In the genomic region with DNA sequence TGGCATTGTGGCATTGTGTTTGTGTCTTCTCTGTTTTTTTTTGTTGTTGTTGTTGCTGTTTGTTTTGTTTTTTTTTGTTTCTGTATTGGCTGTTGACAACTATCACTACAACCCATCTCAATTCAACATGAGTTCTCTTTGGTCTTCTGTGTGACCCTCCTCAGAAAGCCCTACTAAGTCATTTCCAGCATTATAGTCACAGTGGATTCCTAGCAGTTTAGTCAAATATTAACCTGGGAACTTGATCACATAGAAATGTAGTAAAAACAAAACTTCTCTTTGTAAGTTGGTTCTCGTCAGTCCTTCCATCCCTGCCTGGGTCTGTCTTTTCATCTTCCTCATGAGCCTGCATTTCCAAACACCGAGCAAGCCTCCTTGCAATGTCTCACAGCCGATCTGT, we compare ENCODE assay signal across 2 cellular contexts.
TF ChIP-seq lines count a peak whose summit lies in the region.

No MANE protein-coding gene starts in this region.

TF ChIP-seq in WTC11, 78 proteins besides CTCF, POLR2A, EP300 and RAD21:
- TF ChIP-seq GABPB1 (CRISPR knock-in tag; IDR thresholded peaks at IDR 0.05) (peak; percentile 10; the same call in 1 of the 2 replicates), FOXK1 (CRISPR knock-in tag; IDR thresholded peaks at IDR 0.05) (no peak)

TF ChIP-seq in GM23338, 12 proteins besides CTCF, POLR2A, EP300 and RAD21 (continued from another document):
- no peak for TF ChIP-seq JUNB (IDR thresholded peaks at IDR 0.05; ENCODE audit: unreplicated experiment)
- TF ChIP-seq CREB1 (CRISPR knock-in tag; IDR thresholded peaks at IDR 0.05; ENCODE audit: low read depth): no peak
- TF ChIP-seq ZNF331 (CRISPR knock-in tag; IDR thresholded peaks at IDR 0.05; ENCODE audit: low read depth): no peak
- TF ChIP-seq ZNF114 (CRISPR knock-in tag; IDR thresholded peaks at IDR 0.05): no peak
- TF ChIP-seq EZH2 (IDR thresholded peaks at IDR 0.05; ENCODE audit: low read depth, unreplicated experiment): no peak
- TF ChIP-seq NANOG (IDR thresholded peaks at IDR 0.05; ENCODE audit: borderline replicate concordance): no peak
- no peak for TF ChIP-seq POLR2AphosphoS5 (IDR thresholded peaks at IDR 0.05; ENCODE audit: low read depth)
- no peak for TF ChIP-seq STAT1 (IDR thresholded peaks at IDR 0.05; ENCODE audit: unreplicated experiment)
